Comparison of ENCODE assay signal across 36 cellular contexts in the genomic region with DNA sequence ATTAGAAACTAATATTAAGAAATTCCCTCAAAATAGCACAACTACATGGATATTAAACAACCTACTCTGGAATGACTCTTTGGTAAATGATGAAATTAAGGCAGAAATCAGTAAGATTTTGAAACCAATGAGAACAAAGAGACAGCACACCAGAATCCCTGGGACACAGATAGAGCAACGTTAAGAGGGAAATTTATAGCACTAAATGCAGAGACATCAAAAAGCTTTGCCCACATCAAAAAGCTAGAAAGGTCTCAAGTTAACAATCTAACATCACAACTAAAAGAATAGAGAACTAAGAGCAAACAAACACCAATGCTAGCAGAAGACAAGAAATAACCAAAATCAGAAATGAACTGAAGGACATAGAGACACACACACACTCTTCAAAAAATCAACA.
"Had no signal": no experiment of that assay in that cellular context is flagged by ENCODE, and none has a peak within 500 bp of the region (broad histone marks: within the 10 kb centered on the region; RNA-seq: fewer than 3 reads in every experiment).

No MANE protein-coding gene starts in this region.

- DNase-seq: Kasumi-1, MG63, MM.1S, MV-4-11, NCI-H1048, NCI-H1092, NCI-H1092 treated with DMSO at 0.1 percent for 48 hours, NCI-H1105, NCI-H1105 treated with DMSO at 0.1 percent for 48 hours, NCI-H1417, NCI-H1417 treated with DMSO at 0.1 percent for 48 hours, NCI-H1436, NCI-H1436 treated with DMSO at 0.1 percent for 48 hours, NCI-H146, NCI-H1694, NCI-H1694 treated with DMSO at 0.1 percent for 48 hours, NCI-H187, NCI-H187 treated with DMSO at 0.1 percent for 48 hours, NCI-H1930, NCI-H2029, NCI-H2029 treated with DMSO at 0.1 percent for 48 hours, NCI-H2081, NCI-H2081 treated with DMSO at 0.1 percent for 48 hours, NCI-H2107, NCI-H2171, NCI-H2171 treated with DMSO at 0.1 percent for 48 hours, NCI-H2227 treated with DMSO at 0.1 percent for 48 hours, NCI-H226, NCI-H345, NCI-H446, NCI-H446 treated with DMSO at 0.1 percent for 48 hours, NCI-H510A, NCI-H510A treated with DMSO at 0.1 percent for 48 hours, NCI-H524, NCI-H524 treated with DMSO at 0.1 percent for 48 hours, NCI-H526 had no signal

- H3K27me3 ChIP-seq: MG63 had no signal

- H3K4me3 ChIP-seq: MG63 had no signal

- H3K36me3 ChIP-seq: MG63 had no signal
